Comparison of ENCODE assay signal across 1 cellular context in the genomic region with DNA sequence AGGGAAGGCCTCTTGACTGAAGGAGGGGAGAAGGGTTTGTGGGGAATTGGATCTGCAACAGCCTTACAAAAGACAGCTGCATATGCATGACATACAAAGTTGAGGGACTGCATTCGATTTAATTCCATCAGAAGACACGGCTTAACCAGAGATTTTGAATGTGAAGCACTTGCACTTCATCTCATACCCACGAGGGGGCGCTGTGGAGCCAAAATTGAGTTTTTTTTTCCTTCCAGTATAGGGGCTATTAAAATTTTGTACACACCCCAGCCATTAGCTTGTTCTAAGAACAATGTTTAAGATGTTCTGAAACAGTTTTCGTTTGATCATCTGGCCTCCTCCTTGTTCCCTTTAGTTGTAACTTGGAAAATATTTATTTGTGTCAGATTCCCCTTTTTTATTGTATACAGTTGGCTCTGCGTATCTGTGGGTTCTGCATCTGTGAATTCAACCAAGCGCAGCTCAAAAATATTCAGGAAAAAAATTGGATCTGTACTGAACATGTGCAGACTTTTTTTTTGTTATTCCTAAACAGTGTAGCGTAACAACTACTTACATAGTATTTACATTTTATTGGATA.
TF ChIP-seq lines count a peak whose summit lies in the region.

No MANE protein-coding gene starts in this region.

TF ChIP-seq in K562, 482 proteins besides CTCF, POLR2A, EP300 and RAD21 (continued from another document):
- no peak for TF ChIP-seq PBX2 (CRISPR knock-in tag; IDR thresholded peaks at IDR 0.05; ENCODE audit: low read depth)
- TF ChIP-seq PBX2 (tag; conservative IDR thresholded peaks at IDR 0.05; ENCODE audit: low read depth), result no peak
- 0 out of 4 replicates have a peak, but pooled peaks of 1 of the 2 experiments have one; percentile 24 for TF ChIP-seq FOXK2 (conservative IDR thresholded peaks at IDR 0.05 in 1 of 2, IDR thresholded peaks at IDR 0.05 in 1 of 2; ENCODE audit: low read depth in 2 of 2)
- peak; percentile 52; the same call in 1 of the 2 replicates for TF ChIP-seq SMARCA4 (IDR thresholded peaks at IDR 0.05)
- TF ChIP-seq SREBF2 (CRISPR knock-in tag; IDR thresholded peaks at IDR 0.05), result no peak
- no peak for TF ChIP-seq ZNF444 (CRISPR knock-in tag; IDR thresholded peaks at IDR 0.05)
- TF ChIP-seq HIVEP1 (CRISPR knock-in tag; IDR thresholded peaks at IDR 0.05), result no peak
- no peak for TF ChIP-seq GTF2F1 (IDR thresholded peaks at IDR 0.05; ENCODE audit: low read depth, low read length)
- TF ChIP-seq PRMT5 (CRISPR knock-in tag; IDR thresholded peaks at IDR 0.05), result no peak
- TF ChIP-seq SRF (CRISPR knock-in tag; IDR thresholded peaks at IDR 0.05), result no peak
- no peak for TF ChIP-seq SIX5 (IDR thresholded peaks at IDR 0.05; ENCODE audit: borderline replicate concordance in 1 of 2, insufficient read depth in 1 of 2, low read depth in 1 of 2, low read length in 2 of 2)
- TF ChIP-seq POU5F1 (IDR thresholded peaks at IDR 0.05; ENCODE audit: borderline replicate concordance, low read depth, low read length, partially characterized antibody), result no peak
- TF ChIP-seq E4F1 (CRISPR knock-in tag; IDR thresholded peaks at IDR 0.05; ENCODE audit: borderline replicate concordance), result no peak
- TF ChIP-seq ZNF143 (CRISPR knock-in tag; IDR thresholded peaks at IDR 0.05), result no peak
- TF ChIP-seq ZFP30 (CRISPR knock-in tag; IDR thresholded peaks at IDR 0.05; ENCODE audit: borderline replicate concordance), result no peak
